In genomic region chr6:114144887-114145851, GRCh38 we compare ENCODE assay signal across 1 cellular context.
TF ChIP-seq lines count a peak whose summit lies in the region.

No MANE protein-coding gene starts in this region.

TF ChIP-seq in HepG2, 621 proteins besides CTCF, POLR2A, EP300 and RAD21 (continued from another document and continues in another):
- no peak for TF ChIP-seq ZBTB4 (CRISPR knock-in tag; IDR thresholded peaks at IDR 0.05; ENCODE audit: borderline replicate concordance)
- no peak for TF ChIP-seq MATR3 (CRISPR knock-in tag; IDR thresholded peaks at IDR 0.05)
- no peak for TF ChIP-seq CBX1 (IDR thresholded peaks at IDR 0.05; ENCODE audit: low read depth)
- no peak for TF ChIP-seq ETV6 (CRISPR knock-in tag; conservative IDR thresholded peaks at IDR 0.05)
- no peak; the same call in 1 of the 2 replicates for TF ChIP-seq ARID2 (CRISPR knock-in tag; IDR thresholded peaks at IDR 0.05; ENCODE audit: borderline replicate concordance)
- no peak for TF ChIP-seq ZNF770 (CRISPR knock-in tag; IDR thresholded peaks at IDR 0.05)
- no peak for TF ChIP-seq KDM5B (CRISPR knock-in tag; IDR thresholded peaks at IDR 0.05; ENCODE audit: borderline replicate concordance)
- TF ChIP-seq ZNF441 (CRISPR knock-in tag; IDR thresholded peaks at IDR 0.05; ENCODE audit: borderline replicate concordance): no peak
- TF ChIP-seq ZSCAN22 (CRISPR knock-in tag; IDR thresholded peaks at IDR 0.05): no peak
- no peak for TF ChIP-seq ZNF558 (CRISPR knock-in tag; IDR thresholded peaks at IDR 0.05; ENCODE audit: borderline replicate concordance)
- TF ChIP-seq GZF1 (CRISPR knock-in tag; IDR thresholded peaks at IDR 0.05): no peak
- no peak for TF ChIP-seq CHD2 (IDR thresholded peaks at IDR 0.05; ENCODE audit: low read depth, low read length)
- peak; percentile 92 for TF ChIP-seq NFIC (IDR thresholded peaks at IDR 0.05; ENCODE audit: low read length)
- TF ChIP-seq KLF13 (CRISPR knock-in tag; IDR thresholded peaks at IDR 0.05): no peak
- no peak for TF ChIP-seq HNRNPK (IDR thresholded peaks at IDR 0.05; ENCODE audit: low read depth, low read length, poor library complexity, severe bottlenecking)
- TF ChIP-seq AHDC1 (CRISPR knock-in tag; IDR thresholded peaks at IDR 0.05; ENCODE audit: borderline replicate concordance): peak; percentile 65; the same call in 1 of the 2 replicates
- TF ChIP-seq PCBP2 (optimal IDR thresholded peaks at IDR 0.05; ENCODE audit: low read depth, low read length, poor library complexity, severe bottlenecking): no peak
- TF ChIP-seq ZNF326 (CRISPR knock-in tag; IDR thresholded peaks at IDR 0.05; ENCODE audit: borderline replicate concordance): no peak
- TF ChIP-seq TFAP4 (IDR thresholded peaks at IDR 0.05; ENCODE audit: borderline replicate concordance, low read depth): peak; percentile 66; the same call in 1 of the 2 replicates
- no peak for TF ChIP-seq ZNF816 (CRISPR knock-in tag; IDR thresholded peaks at IDR 0.05; ENCODE audit: borderline replicate concordance)
- TF ChIP-seq NR2F1 (CRISPR knock-in tag; IDR thresholded peaks at IDR 0.05): peak; percentile 58 to 62; a peak in 3 of 4 replicates
- 0 out of 4 replicates have a peak, but pooled peaks of 1 of the 2 experiments have one; percentile 31 for TF ChIP-seq KLF16 (CRISPR knock-in tag; IDR thresholded peaks at IDR 0.05)
- TF ChIP-seq ZNF10 (CRISPR knock-in tag; IDR thresholded peaks at IDR 0.05; ENCODE audit: borderline replicate concordance, low read depth): no peak
- no peak for TF ChIP-seq JARID2 (CRISPR knock-in tag; IDR thresholded peaks at IDR 0.05; ENCODE audit: insufficient replicate concordance)
- TF ChIP-seq ZBTB20 (CRISPR knock-in tag; IDR thresholded peaks at IDR 0.05; ENCODE audit: borderline replicate concordance, low read depth): no peak
- no peak for TF ChIP-seq ZBTB46 (CRISPR knock-in tag; IDR thresholded peaks at IDR 0.05; ENCODE audit: borderline replicate concordance)
- TF ChIP-seq CEBPG (CRISPR knock-in tag; IDR thresholded peaks at IDR 0.05): peak; percentile 88
- TF ChIP-seq GLI4 (CRISPR knock-in tag; IDR thresholded peaks at IDR 0.05; ENCODE audit: borderline replicate concordance): no peak
- TF ChIP-seq FOSL2 (CRISPR knock-in tag; IDR thresholded peaks at IDR 0.05): peak; percentile 31; the same call in 1 of the 2 replicates
- TF ChIP-seq LRRFIP1 (CRISPR knock-in tag; conservative IDR thresholded peaks at IDR 0.05): no peak
- TF ChIP-seq EZH2 (conservative IDR thresholded peaks at IDR 0.05; ENCODE audit: low read depth, low read length): no peak
- TF ChIP-seq PPARG (CRISPR knock-in tag; conservative IDR thresholded peaks at IDR 0.05): peak; percentile 56; the same call in 1 of the 2 replicates
- no peak for TF ChIP-seq ZNF619 (CRISPR knock-in tag; IDR thresholded peaks at IDR 0.05)
- TF ChIP-seq ZNF224 (CRISPR knock-in tag; IDR thresholded peaks at IDR 0.05): no peak
- no peak for TF ChIP-seq CERS6 (CRISPR knock-in tag; IDR thresholded peaks at IDR 0.05)
- TF ChIP-seq ZNF274 (CRISPR knock-in tag; IDR thresholded peaks at IDR 0.05): no peak
- TF ChIP-seq HDAC6 (IDR thresholded peaks at IDR 0.05; ENCODE audit: low read depth, low read length): no peak
